1 cellular context compared by ENCODE assay signal in genomic region chr17:75261336-75262111, GRCh38.
TF ChIP-seq lines count a peak whose summit lies in the region.

A gene with protein sequence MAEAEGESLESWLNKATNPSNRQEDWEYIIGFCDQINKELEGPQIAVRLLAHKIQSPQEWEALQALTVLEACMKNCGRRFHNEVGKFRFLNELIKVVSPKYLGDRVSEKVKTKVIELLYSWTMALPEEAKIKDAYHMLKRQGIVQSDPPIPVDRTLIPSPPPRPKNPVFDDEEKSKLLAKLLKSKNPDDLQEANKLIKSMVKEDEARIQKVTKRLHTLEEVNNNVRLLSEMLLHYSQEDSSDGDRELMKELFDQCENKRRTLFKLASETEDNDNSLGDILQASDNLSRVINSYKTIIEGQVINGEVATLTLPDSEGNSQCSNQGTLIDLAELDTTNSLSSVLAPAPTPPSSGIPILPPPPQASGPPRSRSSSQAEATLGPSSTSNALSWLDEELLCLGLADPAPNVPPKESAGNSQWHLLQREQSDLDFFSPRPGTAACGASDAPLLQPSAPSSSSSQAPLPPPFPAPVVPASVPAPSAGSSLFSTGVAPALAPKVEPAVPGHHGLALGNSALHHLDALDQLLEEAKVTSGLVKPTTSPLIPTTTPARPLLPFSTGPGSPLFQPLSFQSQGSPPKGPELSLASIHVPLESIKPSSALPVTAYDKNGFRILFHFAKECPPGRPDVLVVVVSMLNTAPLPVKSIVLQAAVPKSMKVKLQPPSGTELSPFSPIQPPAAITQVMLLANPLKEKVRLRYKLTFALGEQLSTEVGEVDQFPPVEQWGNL (minus strand): TSS chr17:75261606. CDS start chr17:75261587, 19 bp downstream.
Gene MRPS7 (plus strand): TSS chr17:75261879. CDS start chr17:75261901, 22 bp downstream.

TF ChIP-seq in GM12878, 131 proteins besides CTCF, POLR2A, EP300 and RAD21 (continued from another document and continues in another):
- TF ChIP-seq, protein P1, sequence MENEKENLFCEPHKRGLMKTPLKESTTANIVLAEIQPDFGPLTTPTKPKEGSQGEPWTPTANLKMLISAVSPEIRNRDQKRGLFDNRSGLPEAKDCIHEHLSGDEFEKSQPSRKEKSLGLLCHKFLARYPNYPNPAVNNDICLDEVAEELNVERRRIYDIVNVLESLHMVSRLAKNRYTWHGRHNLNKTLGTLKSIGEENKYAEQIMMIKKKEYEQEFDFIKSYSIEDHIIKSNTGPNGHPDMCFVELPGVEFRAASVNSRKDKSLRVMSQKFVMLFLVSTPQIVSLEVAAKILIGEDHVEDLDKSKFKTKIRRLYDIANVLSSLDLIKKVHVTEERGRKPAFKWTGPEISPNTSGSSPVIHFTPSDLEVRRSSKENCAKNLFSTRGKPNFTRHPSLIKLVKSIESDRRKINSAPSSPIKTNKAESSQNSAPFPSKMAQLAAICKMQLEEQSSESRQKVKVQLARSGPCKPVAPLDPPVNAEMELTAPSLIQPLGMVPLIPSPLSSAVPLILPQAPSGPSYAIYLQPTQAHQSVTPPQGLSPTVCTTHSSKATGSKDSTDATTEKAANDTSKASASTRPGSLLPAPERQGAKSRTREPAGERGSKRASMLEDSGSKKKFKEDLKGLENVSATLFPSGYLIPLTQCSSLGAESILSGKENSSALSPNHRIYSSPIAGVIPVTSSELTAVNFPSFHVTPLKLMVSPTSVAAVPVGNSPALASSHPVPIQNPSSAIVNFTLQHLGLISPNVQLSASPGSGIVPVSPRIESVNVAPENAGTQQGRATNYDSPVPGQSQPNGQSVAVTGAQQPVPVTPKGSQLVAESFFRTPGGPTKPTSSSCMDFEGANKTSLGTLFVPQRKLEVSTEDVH (IDR thresholded peaks at IDR 0.05; ENCODE audit: low read depth, partially characterized antibody), result peak; percentile 47
- TF ChIP-seq SREBF1 (IDR thresholded peaks at IDR 0.05; ENCODE audit: low read length) (no peak), YY1 (IDR thresholded peaks at IDR 0.05; ENCODE audit: low read depth, low read length) (peak; percentile 94), FOS (IDR thresholded peaks at IDR 0.05; ENCODE audit: borderline replicate concordance, extremely low read depth, insufficient read length) (no peak), HDAC2 (IDR thresholded peaks at IDR 0.05) (no peak), FOXM1 (IDR thresholded peaks at IDR 0.05; ENCODE audit: low read depth, low read length) (no peak; the same call in 1 of the 2 replicates), RELA (IDR thresholded peaks at IDR 0.05; ENCODE audit: borderline replicate concordance, partially characterized antibody) (peak; percentile 67), MEF2A (IDR thresholded peaks at IDR 0.05; ENCODE audit: insufficient read depth, low read depth, low read length) (no peak), ZBTB11 (CRISPR knock-in tag; IDR thresholded peaks at IDR 0.05) (no peak), MEF2B (IDR thresholded peaks at IDR 0.05; ENCODE audit: partially characterized antibody, poor library complexity, severe bottlenecking) (peak; percentile 31), TAF1 (IDR thresholded peaks at IDR 0.05; ENCODE audit: borderline replicate concordance, low read depth, low read length) (peak; percentile 91), NRF1 (conservative IDR thresholded peaks at IDR 0.05; ENCODE audit: low read depth, low read length) (no peak), SIX5 (IDR thresholded peaks at IDR 0.05; ENCODE audit: low read depth, low read length, severe bottlenecking) (no peak), PML (IDR thresholded peaks at IDR 0.05; ENCODE audit: low read length) (peak; percentile 95), SMAD1 (IDR thresholded peaks at IDR 0.05; ENCODE audit: low read depth, partially characterized antibody) (peak; percentile 37), JUNB (IDR thresholded peaks at IDR 0.05) (no peak), STAT1 (conservative IDR thresholded peaks at IDR 0.05) (peak; percentile 95), RCOR1 (conservative IDR thresholded peaks at IDR 0.05; ENCODE audit: low read depth, low read length) (peak; percentile 96; the same call in 1 of the 2 replicates), POLR2AphosphoS5 (IDR thresholded peaks at IDR 0.05; ENCODE audit: low read length) (peak; percentile 79), ZNF592 (IDR thresholded peaks at IDR 0.05) (peak; percentile 94)
- TF ChIP-seq, protein P2, sequence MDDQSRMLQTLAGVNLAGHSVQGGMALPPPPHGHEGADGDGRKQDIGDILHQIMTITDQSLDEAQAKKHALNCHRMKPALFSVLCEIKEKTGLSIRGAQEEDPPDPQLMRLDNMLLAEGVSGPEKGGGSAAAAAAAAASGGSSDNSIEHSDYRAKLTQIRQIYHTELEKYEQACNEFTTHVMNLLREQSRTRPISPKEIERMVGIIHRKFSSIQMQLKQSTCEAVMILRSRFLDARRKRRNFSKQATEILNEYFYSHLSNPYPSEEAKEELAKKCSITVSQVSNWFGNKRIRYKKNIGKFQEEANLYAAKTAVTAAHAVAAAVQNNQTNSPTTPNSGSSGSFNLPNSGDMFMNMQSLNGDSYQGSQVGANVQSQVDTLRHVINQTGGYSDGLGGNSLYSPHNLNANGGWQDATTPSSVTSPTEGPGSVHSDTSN (IDR thresholded peaks at IDR 0.05; ENCODE audit: insufficient replicate concordance, low read depth, low read length), result no peak
- TF ChIP-seq, protein P3, sequence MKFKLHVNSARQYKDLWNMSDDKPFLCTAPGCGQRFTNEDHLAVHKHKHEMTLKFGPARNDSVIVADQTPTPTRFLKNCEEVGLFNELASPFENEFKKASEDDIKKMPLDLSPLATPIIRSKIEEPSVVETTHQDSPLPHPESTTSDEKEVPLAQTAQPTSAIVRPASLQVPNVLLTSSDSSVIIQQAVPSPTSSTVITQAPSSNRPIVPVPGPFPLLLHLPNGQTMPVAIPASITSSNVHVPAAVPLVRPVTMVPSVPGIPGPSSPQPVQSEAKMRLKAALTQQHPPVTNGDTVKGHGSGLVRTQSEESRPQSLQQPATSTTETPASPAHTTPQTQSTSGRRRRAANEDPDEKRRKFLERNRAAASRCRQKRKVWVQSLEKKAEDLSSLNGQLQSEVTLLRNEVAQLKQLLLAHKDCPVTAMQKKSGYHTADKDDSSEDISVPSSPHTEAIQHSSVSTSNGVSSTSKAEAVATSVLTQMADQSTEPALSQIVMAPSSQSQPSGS (IDR thresholded peaks at IDR 0.05; ENCODE audit: low read length), result peak; percentile 30; the same call in 1 of the 2 replicates
- TF ChIP-seq, protein P4, sequence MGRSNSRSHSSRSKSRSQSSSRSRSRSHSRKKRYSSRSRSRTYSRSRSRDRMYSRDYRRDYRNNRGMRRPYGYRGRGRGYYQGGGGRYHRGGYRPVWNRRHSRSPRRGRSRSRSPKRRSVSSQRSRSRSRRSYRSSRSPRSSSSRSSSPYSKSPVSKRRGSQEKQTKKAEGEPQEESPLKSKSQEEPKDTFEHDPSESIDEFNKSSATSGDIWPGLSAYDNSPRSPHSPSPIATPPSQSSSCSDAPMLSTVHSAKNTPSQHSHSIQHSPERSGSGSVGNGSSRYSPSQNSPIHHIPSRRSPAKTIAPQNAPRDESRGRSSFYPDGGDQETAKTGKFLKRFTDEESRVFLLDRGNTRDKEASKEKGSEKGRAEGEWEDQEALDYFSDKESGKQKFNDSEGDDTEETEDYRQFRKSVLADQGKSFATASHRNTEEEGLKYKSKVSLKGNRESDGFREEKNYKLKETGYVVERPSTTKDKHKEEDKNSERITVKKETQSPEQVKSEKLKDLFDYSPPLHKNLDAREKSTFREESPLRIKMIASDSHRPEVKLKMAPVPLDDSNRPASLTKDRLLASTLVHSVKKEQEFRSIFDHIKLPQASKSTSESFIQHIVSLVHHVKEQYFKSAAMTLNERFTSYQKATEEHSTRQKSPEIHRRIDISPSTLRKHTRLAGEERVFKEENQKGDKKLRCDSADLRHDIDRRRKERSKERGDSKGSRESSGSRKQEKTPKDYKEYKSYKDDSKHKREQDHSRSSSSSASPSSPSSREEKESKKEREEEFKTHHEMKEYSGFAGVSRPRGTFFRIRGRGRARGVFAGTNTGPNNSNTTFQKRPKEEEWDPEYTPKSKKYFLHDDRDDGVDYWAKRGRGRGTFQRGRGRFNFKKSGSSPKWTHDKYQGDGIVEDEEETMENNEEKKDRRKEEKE (IDR thresholded peaks at IDR 0.05), result no peak
- TF ChIP-seq, protein P5, sequence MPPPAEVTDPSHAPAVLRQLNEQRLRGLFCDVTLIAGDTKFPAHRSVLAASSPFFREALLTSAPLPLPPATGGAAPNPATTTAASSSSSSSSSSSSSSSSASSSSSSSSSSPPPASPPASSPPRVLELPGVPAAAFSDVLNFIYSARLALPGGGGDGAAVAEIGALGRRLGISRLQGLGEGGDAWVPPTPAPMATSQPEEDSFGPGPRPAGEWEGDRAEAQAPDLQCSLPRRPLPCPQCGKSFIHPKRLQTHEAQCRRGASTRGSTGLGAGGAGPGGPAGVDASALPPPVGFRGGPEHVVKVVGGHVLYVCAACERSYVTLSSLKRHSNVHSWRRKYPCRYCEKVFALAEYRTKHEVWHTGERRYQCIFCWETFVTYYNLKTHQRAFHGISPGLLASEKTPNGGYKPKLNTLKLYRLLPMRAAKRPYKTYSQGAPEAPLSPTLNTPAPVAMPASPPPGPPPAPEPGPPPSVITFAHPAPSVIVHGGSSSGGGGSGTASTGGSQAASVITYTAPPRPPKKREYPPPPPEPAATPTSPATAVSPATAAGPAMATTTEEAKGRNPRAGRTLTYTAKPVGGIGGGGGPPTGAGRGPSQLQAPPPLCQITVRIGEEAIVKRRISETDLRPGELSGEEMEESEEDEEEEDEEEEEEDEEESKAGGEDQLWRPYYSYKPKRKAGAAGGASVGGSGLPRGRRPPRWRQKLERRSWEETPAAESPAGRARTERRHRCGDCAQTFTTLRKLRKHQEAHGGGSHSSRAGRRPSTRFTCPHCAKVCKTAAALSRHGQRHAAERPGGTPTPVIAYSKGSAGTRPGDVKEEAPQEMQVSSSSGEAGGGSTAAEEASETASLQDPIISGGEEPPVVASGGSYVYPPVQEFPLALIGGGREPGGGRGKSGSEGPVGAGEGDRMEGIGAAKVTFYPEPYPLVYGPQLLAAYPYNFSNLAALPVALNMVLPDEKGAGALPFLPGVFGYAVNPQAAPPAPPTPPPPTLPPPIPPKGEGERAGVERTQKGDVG (CRISPR knock-in tag; IDR thresholded peaks at IDR 0.05), result no peak
- TF ChIP-seq, protein P6, sequence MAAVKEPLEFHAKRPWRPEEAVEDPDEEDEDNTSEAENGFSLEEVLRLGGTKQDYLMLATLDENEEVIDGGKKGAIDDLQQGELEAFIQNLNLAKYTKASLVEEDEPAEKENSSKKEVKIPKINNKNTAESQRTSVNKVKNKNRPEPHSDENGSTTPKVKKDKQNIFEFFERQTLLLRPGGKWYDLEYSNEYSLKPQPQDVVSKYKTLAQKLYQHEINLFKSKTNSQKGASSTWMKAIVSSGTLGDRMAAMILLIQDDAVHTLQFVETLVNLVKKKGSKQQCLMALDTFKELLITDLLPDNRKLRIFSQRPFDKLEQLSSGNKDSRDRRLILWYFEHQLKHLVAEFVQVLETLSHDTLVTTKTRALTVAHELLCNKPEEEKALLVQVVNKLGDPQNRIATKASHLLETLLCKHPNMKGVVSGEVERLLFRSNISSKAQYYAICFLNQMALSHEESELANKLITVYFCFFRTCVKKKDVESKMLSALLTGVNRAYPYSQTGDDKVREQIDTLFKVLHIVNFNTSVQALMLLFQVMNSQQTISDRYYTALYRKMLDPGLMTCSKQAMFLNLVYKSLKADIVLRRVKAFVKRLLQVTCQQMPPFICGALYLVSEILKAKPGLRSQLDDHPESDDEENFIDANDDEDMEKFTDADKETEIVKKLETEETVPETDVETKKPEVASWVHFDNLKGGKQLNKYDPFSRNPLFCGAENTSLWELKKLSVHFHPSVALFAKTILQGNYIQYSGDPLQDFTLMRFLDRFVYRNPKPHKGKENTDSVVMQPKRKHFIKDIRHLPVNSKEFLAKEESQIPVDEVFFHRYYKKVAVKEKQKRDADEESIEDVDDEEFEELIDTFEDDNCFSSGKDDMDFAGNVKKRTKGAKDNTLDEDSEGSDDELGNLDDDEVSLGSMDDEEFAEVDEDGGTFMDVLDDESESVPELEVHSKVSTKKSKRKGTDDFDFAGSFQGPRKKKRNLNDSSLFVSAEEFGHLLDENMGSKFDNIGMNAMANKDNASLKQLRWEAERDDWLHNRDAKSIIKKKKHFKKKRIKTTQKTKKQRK (IDR thresholded peaks at IDR 0.05; ENCODE audit: low read depth, low read length), result no peak
